8 cellular contexts compared by ENCODE assay signal in genomic region chr11:32809313-32809712, GRCh38. TPM values are rescaled to one million over a fixed set of nuclear protein-coding genes. Genes with fewer than 3 reads are reported as not detected.
DNase-seq lines count a peak whose midpoint lies in the region; ATAC-seq and TF ChIP-seq lines count a peak whose summit lies in the region.

No MANE protein-coding gene starts in this region.

- no peaks in the 10 kb centered on the region for H3K9me3 Mint-ChIP-seq in activated naive CD4-positive, alpha-beta T cell treated with anti-CD3 and anti-CD28 coated beads for 36 hours
- H3K9me3 Mint-ChIP-seq in progenitor cell of endocrine pancreas (ENCODE audit: low read depth), result no peaks in the 10 kb centered on the region

- no TSS peak for BruUV-seq in OCI-LY7 (replicated peaks; lab: Mats Ljungman, UMichigan)

- H3K4me3 Mint-ChIP-seq in activated naive CD4-positive, alpha-beta T cell treated with anti-CD3 and anti-CD28 coated beads for 36 hours, result no peak overlapping the region
- H3K4me3 Mint-ChIP-seq in progenitor cell of endocrine pancreas (ENCODE audit: low read depth), result no peak overlapping the region

- H3K27me3 ChIP-seq in H7 (ENCODE audit: control insufficient read depth, insufficient read depth, low read length) (no peaks in the 10 kb centered on the region), KMS-11 (ENCODE audit: insufficient read depth, low read depth) (no peaks in the 10 kb centered on the region)

- H3K27ac ChIP-seq in KMS-11 (no peak overlapping the region), OCI-LY7 (ENCODE audit: low read depth, low read length, poor library complexity, severe bottlenecking) (no peak overlapping the region)

- H4K20me1 ChIP-seq in KMS-11 (ENCODE audit: insufficient read depth), result no peaks in the 10 kb centered on the region
- no peaks in the 10 kb centered on the region for H4K20me1 ChIP-seq in OCI-LY7 (ENCODE audit: insufficient read depth, low read length)

- CTCF ChIA-PET in OCI-LY7 (lab: Charles Lee; ENCODE audit: unreplicated experiment), result no interaction called here
- CTCF ChIA-PET in activated naive CD4-positive, alpha-beta T cell treated with anti-CD3 and anti-CD28 coated beads for 36 hours (lab: Charles Lee), result interaction anchor here (0.6 to 1.8 kb wide), 29 partner anchors 9 to 1250 kb away, joined by 3 to 18 read pairs (median 3); partner anchors contain the start of genes DEPDC7 and PRRG4

- POLR2A ChIA-PET in OCI-LY7 (lab: Charles Lee), result interaction anchor here (1.2 kb wide), 1 partner anchor 9 kb away, joined by 6 read pairs; no protein-coding TSS in a partner anchor

- DNase-seq in GM12865 (ENCODE audit: low read depth) (peak; percentile 83), H7 (peak; percentile 42), OCI-LY7 (ENCODE audit: low spot score) (peak; percentile 62), Right ventricle myocardium superior (peak; percentile 60), progenitor cell of endocrine pancreas (ENCODE audit: low spot score, unreplicated experiment) (peak; percentile 45)
- peak; percentile 87 for DNase-seq in activated naive CD4-positive, alpha-beta T cell treated with anti-CD3 and anti-CD28 coated beads for 36 hours
- no peak for DNase-seq in effector CD4-positive, alpha-beta T cell

- no peaks in the 10 kb centered on the region for H3K4me1 ChIP-seq in KMS-11 (ENCODE audit: low read depth, poor library complexity, severe bottlenecking)
- no peaks in the 10 kb centered on the region for H3K4me1 ChIP-seq in OCI-LY7 (ENCODE audit: insufficient read depth, low read length, poor library complexity, severe bottlenecking)

- no peak overlapping the region for H3K4me2 ChIP-seq in KMS-11
- H3K4me2 ChIP-seq in OCI-LY7 (ENCODE audit: low read length), result no peak overlapping the region

- H3K79me2 ChIP-seq in KMS-11 (ENCODE audit: insufficient read depth, low read depth) (no peaks in the 10 kb centered on the region), OCI-LY7 (ENCODE audit: insufficient read depth, low read depth, low read length) (no peaks in the 10 kb centered on the region)

- no peaks in the 10 kb centered on the region for H3K9me2 ChIP-seq in OCI-LY7 (ENCODE audit: insufficient read depth, low read length)

- H3K36me3 Mint-ChIP-seq in activated naive CD4-positive, alpha-beta T cell treated with anti-CD3 and anti-CD28 coated beads for 36 hours (ENCODE audit: low read depth), result no peaks in the 10 kb centered on the region
- no peaks in the 10 kb centered on the region for H3K36me3 Mint-ChIP-seq in progenitor cell of endocrine pancreas (ENCODE audit: insufficient read depth)

- TF ChIP-seq CTCF in GM12865 (IDR thresholded peaks at IDR 0.05; ENCODE audit: insufficient read depth, low read depth, low read length, missing control alignments), result peak; percentile 87
- TF ChIP-seq CTCF in KMS-11 (conservative IDR thresholded peaks at IDR 0.05; ENCODE audit: low read depth, low read length), result peak; percentile 89
- peak; percentile 92 for TF ChIP-seq CTCF in OCI-LY7 (conservative IDR thresholded peaks at IDR 0.05; ENCODE audit: low read length)
- peak; percentile 81 for TF ChIP-seq CTCF in progenitor cell of endocrine pancreas (IDR thresholded peaks at IDR 0.05; ENCODE audit: unreplicated experiment)

- H2AFZ ChIP-seq in KMS-11 (ENCODE audit: low read depth) (no peak overlapping the region), OCI-LY7 (ENCODE audit: low read length) (no peak overlapping the region)

- no peaks in the 10 kb centered on the region for H3K27me3 Mint-ChIP-seq in activated naive CD4-positive, alpha-beta T cell treated with anti-CD3 and anti-CD28 coated beads for 36 hours (ENCODE audit: low read depth)
- H3K27me3 Mint-ChIP-seq in progenitor cell of endocrine pancreas, result peaks cover 3% of the 10 kb centered on the region

- H3K27ac Mint-ChIP-seq in activated naive CD4-positive, alpha-beta T cell treated with anti-CD3 and anti-CD28 coated beads for 36 hours, result no peak overlapping the region
- H3K27ac Mint-ChIP-seq in progenitor cell of endocrine pancreas, result no peak overlapping the region

- no peaks in the 10 kb centered on the region for H3K4me1 Mint-ChIP-seq in activated naive CD4-positive, alpha-beta T cell treated with anti-CD3 and anti-CD28 coated beads for 36 hours (ENCODE audit: low read depth)
- H3K4me1 Mint-ChIP-seq in progenitor cell of endocrine pancreas (ENCODE audit: low read depth), result no peaks in the 10 kb centered on the region

- H3K9me3 ChIP-seq in OCI-LY7 (ENCODE audit: low read length), result no peaks in the 10 kb centered on the region

- peak; percentile 83 for ATAC-seq in Right ventricle myocardium superior (ENCODE audit: poor library complexity)

- H3K4me3 ChIP-seq in GM12865 (ENCODE audit: low read depth, low read length), result no peak overlapping the region
- no peak overlapping the region for H3K4me3 ChIP-seq in H7 (ENCODE audit: insufficient read depth, low read depth, low read length)
- H3K4me3 ChIP-seq in KMS-11 (IDR thresholded peaks at IDR 0.05; ENCODE audit: insufficient read depth, low read depth, low read length), result no peak overlapping the region
- no peak overlapping the region for H3K4me3 ChIP-seq in OCI-LY7 (ENCODE audit: low read depth, low read length, poor library complexity, severe bottlenecking)

- H3K9ac ChIP-seq in KMS-11, result no peak overlapping the region

- H3K36me3 ChIP-seq in H7 (replicated peaks; ENCODE audit: control insufficient read depth, insufficient read depth, low read length) (no peaks in the 10 kb centered on the region), KMS-11 (ENCODE audit: insufficient read depth) (no peaks in the 10 kb centered on the region), OCI-LY7 (ENCODE audit: insufficient read depth, low read length) (no peaks in the 10 kb centered on the region)

- intact Hi-C loops in OCI-LY7 (cut with micrococcal nuclease; ENCODE audit: unreplicated experiment) (loop anchor here (2.0 kb wide), 1 partner anchor 255 kb away; no protein-coding TSS in a partner anchor), Right ventricle myocardium superior (cut with DNase I) (no loop called here)
- intact Hi-C loops in activated naive CD4-positive, alpha-beta T cell treated with anti-CD3 and anti-CD28 coated beads for 36 hours (cut with micrococcal nuclease), result loop anchor here (1.0 kb wide), 3 partner anchors 84 to 256 kb away; no protein-coding TSS in a partner anchor

RNA-seq across cellular contexts. Expression of gene CCDC73, which starts 14.9 kb away (rescaled TPM):
- total RNA-seq in H7 (2014; rRNA removed; shearing (Covaris generic)), result 0.04 TPM in 1 of 2 replicates, not detected in the other
- total RNA-seq in OCI-LY7 (2014; rRNA removed; shearing (Covaris generic)), result not detected in 2 replicates
- total RNA-seq in OCI-LY7 (2022), result not detected in 2 replicates
- total RNA-seq in activated naive CD4-positive, alpha-beta T cell treated with anti-CD3 and anti-CD28 coated beads for 36 hours, result not detected
- not detected for total RNA-seq in Right ventricle myocardium superior
- not detected in 2 replicates for total RNA-seq in progenitor cell of endocrine pancreas

RNA-seq across cellular contexts. Expression of gene PRRG4, which starts 20.4 kb away (rescaled TPM):
- 0.35 and 0.44 TPM in 2 replicates for total RNA-seq in H7 (2014; rRNA removed; shearing (Covaris generic))
- not detected in 2 replicates for total RNA-seq in OCI-LY7 (2014; rRNA removed; shearing (Covaris generic))
- total RNA-seq in OCI-LY7 (2022), result not detected in 2 replicates
- total RNA-seq in activated naive CD4-positive, alpha-beta T cell treated with anti-CD3 and anti-CD28 coated beads for 36 hours, result under 1 TPM; 0.15 to 0.19 TPM
- 0.59 TPM for total RNA-seq in Right ventricle myocardium superior
- total RNA-seq in progenitor cell of endocrine pancreas, result 0.67 and 0.75 TPM in 2 replicates
